21 cellular contexts compared by ENCODE assay signal in genomic region chr15:31060429-31061140, GRCh38. TPM values are rescaled to one million over a fixed set of nuclear protein-coding genes. Genes with fewer than 3 reads are reported as not detected.
DNase-seq lines count a peak whose midpoint lies in the region; ATAC-seq, FAIRE-seq and TF ChIP-seq lines count a peak whose summit lies in the region.
"Had no signal": no experiment of that assay in that cellular context is flagged by ENCODE, and none has a peak within 500 bp of the region (broad histone marks: within the 10 kb centered on the region; RNA-seq: fewer than 3 reads in every experiment).

No MANE protein-coding gene starts in this region.

- H3K27me3 ChIP-seq in liver (ENCODE audit: control insufficient read depth in 4 of 4, insufficient read depth in 4 of 4, low read length in 3 of 4) (no peaks in the 10 kb centered on the region), HepG2 (ENCODE audit: control insufficient read depth in 1 of 2, insufficient read depth in 2 of 2, low read length in 2 of 2) (peaks cover 0 to 3% of the 10 kb centered on the region in 2 experiments; a peak in 3 of 5 replicates), parathyroid adenoma (ENCODE audit: control insufficient read depth, insufficient read depth, low read length) (no peaks in the 10 kb centered on the region)
- no peaks in the 10 kb centered on the region for H3K27me3 ChIP-seq in CD4-positive, alpha-beta memory T cell (ENCODE audit: insufficient read depth, low read length)
- H3K27me3 ChIP-seq: BLaER1 had no signal

- H3K27ac ChIP-seq in liver (ENCODE audit: low read depth in 1 of 2, low read length in 2 of 2) (no peak overlapping the region), HepG2 (ENCODE audit: extremely low read length, insufficient read depth, low read length) (no peak overlapping the region), parathyroid adenoma (no peak overlapping the region)
- H3K27ac ChIP-seq in CD4-positive, alpha-beta memory T cell (ENCODE audit: low read depth, low read length): no peak overlapping the region
- H3K27ac ChIP-seq: BLaER1, KMS-11, PC-9 had no signal

- H3K9me3 ChIP-seq in liver (ENCODE audit: control insufficient read depth in 4 of 4, low read length in 3 of 4) (no peaks in the 10 kb centered on the region), HepG2 (ENCODE audit: low read length) (no peaks in the 10 kb centered on the region), parathyroid adenoma (ENCODE audit: control insufficient read depth, low read length) (no peaks in the 10 kb centered on the region)
- H3K9me3 ChIP-seq in CD4-positive, alpha-beta memory T cell (ENCODE audit: control insufficient read depth in 1 of 2, low read length in 2 of 2): no peaks in the 10 kb centered on the region
- H3K9me3 ChIP-seq: HAP-1 had no signal

- H3K9ac ChIP-seq in liver (ENCODE audit: low read depth in 1 of 2, low read length in 2 of 2): no peak overlapping the region
- H3K9ac ChIP-seq in HepG2 (ENCODE audit: insufficient read depth, low read depth, low read length): no peak overlapping the region
- H3K9ac ChIP-seq in parathyroid adenoma: no peak overlapping the region
- H3K9ac ChIP-seq: BLaER1, KMS-11 had no signal

- peaks cover 0 to 10% (median 3%) of the 10 kb centered on the region in 8 donors for H3K9me3 Mint-ChIP-seq in CD4-positive, alpha-beta memory T cell

- FAIRE-seq in HepG2 (lab: Jason Lieb, UNC) (no peak), RCC 7860 (lab: Jason Lieb, UNC) (no peak)

- intact Hi-C loops in HepG2 (cut with micrococcal nuclease; ENCODE audit: unreplicated experiment): no loop called here
- intact Hi-C loops in CD4-positive, alpha-beta memory T cell (cut with micrococcal nuclease): no loop called here

- no peak for TF ChIP-seq CTCF in liver (IDR thresholded peaks at IDR 0.05; ENCODE audit: low read depth, low read length, missing input control)
- no peak for TF ChIP-seq CTCF in HepG2 (CRISPR knock-in tag; IDR thresholded peaks at IDR 0.05)
- no peak for TF ChIP-seq CTCF in parathyroid adenoma (IDR thresholded peaks at IDR 0.05)

- WGBS in liver: 50% methylated on average over 15 of the region's 15 CpGs
- 42% methylated on average over 14 of the region's 15 CpGs for WGBS in HepG2 (ENCODE audit: low lambda C conversion rate)

- no peaks in the 10 kb centered on the region for H3K36me3 Mint-ChIP-seq in CD4-positive, alpha-beta memory T cell
- H3K36me3 Mint-ChIP-seq: CD8-positive, alpha-beta T cell had no signal

- no peak overlapping the region for H3K4me3 ChIP-seq in liver (ENCODE audit: low read depth in 1 of 3, low read length in 3 of 3)
- H3K4me3 ChIP-seq in HepG2 (replicated peaks in 1 of 3; ENCODE audit: insufficient read depth in 1 of 3, low read depth in 2 of 3, low read length in 3 of 3): no peak overlapping the region
- no peak overlapping the region for H3K4me3 ChIP-seq in parathyroid adenoma (ENCODE audit: low read depth, low read length)
- no peak overlapping the region for H3K4me3 ChIP-seq in CD4-positive, alpha-beta memory T cell (ENCODE audit: low read length in 2 of 2)
- H3K4me3 ChIP-seq: BLaER1, HAP-1, PC-9 had no signal

- H4K20me1 ChIP-seq in HepG2 (ENCODE audit: insufficient read depth, low read length): no peaks in the 10 kb centered on the region
- H4K20me1 ChIP-seq: BLaER1 had no signal

- H3K36me3 ChIP-seq in liver (ENCODE audit: control insufficient read depth in 4 of 4, insufficient read depth in 3 of 4, low read depth in 1 of 4, low read length in 3 of 4): no peaks in the 10 kb centered on the region
- H3K36me3 ChIP-seq in HepG2 (replicated peaks in 1 of 2; ENCODE audit: control insufficient read depth in 1 of 2, insufficient read depth in 2 of 2, low read length in 2 of 2): no peaks in the 10 kb centered on the region
- no peaks in the 10 kb centered on the region for H3K36me3 ChIP-seq in parathyroid adenoma (ENCODE audit: control insufficient read depth, insufficient read depth, low read length)
- no peaks in the 10 kb centered on the region for H3K36me3 ChIP-seq in CD4-positive, alpha-beta memory T cell (ENCODE audit: insufficient read depth, low read length)
- H3K36me3 ChIP-seq: BLaER1, HAP-1 had no signal

- H3K79me2 ChIP-seq in HepG2 (ENCODE audit: insufficient read depth, low read length) (no peaks in the 10 kb centered on the region), parathyroid adenoma (no peaks in the 10 kb centered on the region)

- no peak overlapping the region for H3K27ac Mint-ChIP-seq in CD4-positive, alpha-beta memory T cell
- H3K27ac Mint-ChIP-seq: CD8-positive, alpha-beta T cell had no signal

- peaks cover 2 to 8% (median 4%) of the 10 kb centered on the region in 4 donors for H3K4me1 ChIP-seq in liver (ENCODE audit: control insufficient read depth in 4 of 4, insufficient read depth in 4 of 4, low read length in 3 of 4)
- no peaks in the 10 kb centered on the region for H3K4me1 ChIP-seq in HepG2 (ENCODE audit: insufficient read depth, low read length)
- peaks cover 2% of the 10 kb centered on the region for H3K4me1 ChIP-seq in parathyroid adenoma
- no peaks in the 10 kb centered on the region for H3K4me1 ChIP-seq in CD4-positive, alpha-beta memory T cell (ENCODE audit: insufficient read depth, low read length)
- H3K4me1 ChIP-seq: BLaER1 had no signal

- TF ChIP-seq POLR2A in HepG2 (IDR thresholded peaks at IDR 0.05; ENCODE audit: insufficient read depth in 1 of 2, low read depth in 2 of 2, low read length in 2 of 2): no peak

- H2AFZ ChIP-seq in HepG2 (ENCODE audit: low read length): no peak overlapping the region
- H2AFZ ChIP-seq in parathyroid adenoma: no peak overlapping the region
- H2AFZ ChIP-seq: PC-9 had no signal

- POLR2A ChIA-PET in HepG2 (lab: Yijun Ruan, JAX): no interaction called here
- POLR2A ChIA-PET in CD4-positive, alpha-beta memory T cell (lab: Charles Lee; ENCODE audit: partially characterized antibody): no interaction called here

- H3K27me3 Mint-ChIP-seq in CD4-positive, alpha-beta memory T cell: peaks cover 5 to 12% of the 10 kb centered on the region in 2 donors

- in situ Hi-C loops in HepG2 (cut with HindIII; ENCODE audit: extremely low pct_ligation_motif_present, low pct_unique_long_range_greater_than_20kb): no loop called here

- no peaks in the 10 kb centered on the region for H3K4me1 Mint-ChIP-seq in CD4-positive, alpha-beta memory T cell

- TF ChIP-seq RAD21 in liver (IDR thresholded peaks at IDR 0.05) (peak in 1 of 2 donors; percentile 34), HepG2 (CRISPR knock-in tag; IDR thresholded peaks at IDR 0.05) (no peak)

- ATAC-seq in HepG2 (no peak), left lobe of liver (peak; percentile 86)
- ATAC-seq: CD8-positive, alpha-beta T cell had no signal

- H3K4me2 ChIP-seq in HepG2 (ENCODE audit: low read depth, low read length) (no peak overlapping the region), parathyroid adenoma (ENCODE audit: low read length) (peak overlapping the region; percentile 55)
- H3K4me2 ChIP-seq: BLaER1, KMS-11, PC-9 had no signal

- no peak overlapping the region for H3K4me3 Mint-ChIP-seq in CD4-positive, alpha-beta memory T cell
- H3K4me3 Mint-ChIP-seq: CD8-positive, alpha-beta T cell had no signal

- no TSS peak for BruUV-seq in HepG2 (replicated peaks; lab: Mats Ljungman, UMichigan)

- TF ChIP-seq EP300 in HepG2 (IDR thresholded peaks at IDR 0.05; ENCODE audit: low read depth in 2 of 2, low read length in 2 of 2): no peak
- TF ChIP-seq EP300 in HepG2 (CRISPR knock-in tag; IDR thresholded peaks at IDR 0.05; ENCODE audit: borderline replicate concordance): no peak

- no peak for DNase-seq in HepG2 (ENCODE audit: low spot score)
- no peak for DNase-seq in left lobe of liver (ENCODE audit: low spot score)
- no peak for DNase-seq in NK-92 (lab: John Stamatoyannopoulos, UW; ENCODE audit: unreplicated experiment)
- no peak for DNase-seq in RCC 7860 (ENCODE audit: low spot score)
- no peak for DNase-seq in CD4-positive, alpha-beta memory T cell
- DNase-seq: Calu3; CD8-positive, alpha-beta T cell; GF-D8; MV-4-11; NCI-H1694 treated with DMSO at 0.1 percent for 48 hours; NCI-H2107; NCI-H226; NCI-H524 treated with DMSO at 0.1 percent for 48 hours; PC-9 had no signal

- CTCF ChIA-PET in HepG2 (lab: Yijun Ruan, JAX; ENCODE audit: low intra/inter-chr PET ratio, low total read pairs): no interaction called here
- CTCF ChIA-PET in CD4-positive, alpha-beta memory T cell (lab: Charles Lee; ENCODE audit: partially characterized antibody): no interaction called here

TF ChIP-seq in liver, 16 proteins besides CTCF, POLR2A, EP300 and RAD21 (continues in another document):
- TF ChIP-seq FOXA2 (IDR thresholded peaks at IDR 0.05) (no peak), YY1 (IDR thresholded peaks at IDR 0.05) (no peak), SP1 (IDR thresholded peaks at IDR 0.05) (no peak), HNF4G (IDR thresholded peaks at IDR 0.05) (no peak)

RNA-seq across cellular contexts. Expression of gene TRPM1, which starts 40.9 kb away (rescaled TPM):
- total RNA-seq in liver (not detected), HepG2 (2016; rRNA removed; fragmentation: Illumina TruSeq; extraction: Trizol) (not detected in 2 replicates), left lobe of liver (0.10 TPM)
- polyA plus RNA-seq in liver (not detected), HepG2 (2011; rRNA removed) (not detected in 2 replicates)
- not detected in 2 replicates for total RNA-seq in HepG2 (2016; cell fraction: cytosol; rRNA removed; fragmentation: Illumina TruSeq; extraction: Trizol; ENCODE audit: low read depth)
- not detected in 2 replicates for total RNA-seq in HepG2 (2016; cell fraction: insoluble cytoplasmic fraction; rRNA removed; fragmentation: Illumina TruSeq; extraction: Trizol)
- not detected in 2 replicates for total RNA-seq in HepG2 (2016; cell fraction: membrane; rRNA removed; fragmentation: Illumina TruSeq; extraction: Trizol)
- not detected in 2 replicates for total RNA-seq in HepG2 (2016; cell fraction: nucleus; rRNA removed; fragmentation: Illumina TruSeq; extraction: Trizol)
- not detected in 2 replicates for polyA plus RNA-seq in HepG2 (2011; cell fraction: cytosol; rRNA removed)
- not detected in 2 replicates for polyA plus RNA-seq in HepG2 (2011; cell fraction: nucleus; rRNA removed)
- not detected in 2 replicates for polyA plus RNA-seq in HepG2 (2012)
- polyA plus RNA-seq in HepG2 (2016; cell fraction: cytosol; fragmentation: Illumina TruSeq; extraction: Trizol; ENCODE audit: low read depth): not detected in 2 replicates
- polyA plus RNA-seq in HepG2 (2016; cell fraction: insoluble cytoplasmic fraction; fragmentation: Illumina TruSeq; extraction: Trizol; ENCODE audit: low read depth): not detected in 2 replicates
- not detected in 2 replicates for polyA plus RNA-seq in HepG2 (2016; cell fraction: membrane; fragmentation: Illumina TruSeq; extraction: Trizol; ENCODE audit: low read depth)
- not detected in 2 replicates for polyA plus RNA-seq in HepG2 (2016; cell fraction: nucleus; fragmentation: Illumina TruSeq; extraction: Trizol; ENCODE audit: insufficient read depth, low read depth)
- not detected in 2 replicates for polyA minus RNA-seq in HepG2 (2011; rRNA and poly(A)+ RNA removed; ENCODE audit: low replicate concordance)
- not detected in 2 replicates for polyA minus RNA-seq in HepG2 (2011; cell fraction: cytosol; rRNA and poly(A)+ RNA removed)
- polyA minus RNA-seq in HepG2 (2011; cell fraction: nucleus; rRNA and poly(A)+ RNA removed): not detected in 2 replicates
- not detected for total RNA-seq in CD4-positive, alpha-beta memory T cell
- polyA plus RNA-seq in CD4-positive, alpha-beta memory T cell: not detected
- total RNA-seq: A673; Calu3; CD8-positive, alpha-beta T cell; HT-29; PC-9 had no signal
